Comparison of ENCODE assay signal across 1 cellular context in the genomic region with DNA sequence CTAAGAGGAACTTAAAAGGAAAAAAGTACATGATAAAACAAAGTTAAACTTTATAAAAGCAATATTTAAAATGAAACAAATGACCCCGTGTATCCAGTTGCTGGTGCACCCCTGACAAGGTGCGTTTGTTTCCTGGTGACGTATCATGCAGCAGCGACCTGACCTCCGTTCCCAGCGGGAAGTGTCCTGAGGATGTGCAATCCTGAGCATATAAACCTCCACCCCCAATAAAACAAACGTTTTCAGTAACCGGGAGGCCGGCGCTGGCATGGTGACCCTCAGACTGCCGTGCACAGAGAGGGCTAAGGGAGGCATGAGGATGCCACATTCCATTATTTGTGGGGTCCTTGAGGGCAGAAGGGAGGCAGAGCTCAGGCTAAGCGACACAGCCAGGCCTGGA.
TF ChIP-seq lines count a peak whose summit lies in the region.

No MANE protein-coding gene starts in this region.

TF ChIP-seq in HepG2, 621 proteins besides CTCF, POLR2A, EP300 and RAD21 (continued from another document):
- TF ChIP-seq ZNF646 (CRISPR knock-in tag; IDR thresholded peaks at IDR 0.05), result no peak
- TF ChIP-seq FOXO1 (CRISPR knock-in tag; IDR thresholded peaks at IDR 0.05), result 0 out of 2 replicates have a peak, but pooled peaks have one; percentile 43
- TF ChIP-seq RARA (CRISPR knock-in tag; IDR thresholded peaks at IDR 0.05), result peak; percentile 65
- peak; percentile 54 for TF ChIP-seq HNF4A (CRISPR knock-in tag; IDR thresholded peaks at IDR 0.05)
- TF ChIP-seq PHB2 (IDR thresholded peaks at IDR 0.05; ENCODE audit: partially characterized antibody), result no peak
- 0 out of 2 replicates have a peak, but pooled peaks have one; percentile 38 for TF ChIP-seq PHF21A (CRISPR knock-in tag; IDR thresholded peaks at IDR 0.05)
- no peak for TF ChIP-seq CBX1 (IDR thresholded peaks at IDR 0.05; ENCODE audit: low read depth)
- TF ChIP-seq, protein P1, sequence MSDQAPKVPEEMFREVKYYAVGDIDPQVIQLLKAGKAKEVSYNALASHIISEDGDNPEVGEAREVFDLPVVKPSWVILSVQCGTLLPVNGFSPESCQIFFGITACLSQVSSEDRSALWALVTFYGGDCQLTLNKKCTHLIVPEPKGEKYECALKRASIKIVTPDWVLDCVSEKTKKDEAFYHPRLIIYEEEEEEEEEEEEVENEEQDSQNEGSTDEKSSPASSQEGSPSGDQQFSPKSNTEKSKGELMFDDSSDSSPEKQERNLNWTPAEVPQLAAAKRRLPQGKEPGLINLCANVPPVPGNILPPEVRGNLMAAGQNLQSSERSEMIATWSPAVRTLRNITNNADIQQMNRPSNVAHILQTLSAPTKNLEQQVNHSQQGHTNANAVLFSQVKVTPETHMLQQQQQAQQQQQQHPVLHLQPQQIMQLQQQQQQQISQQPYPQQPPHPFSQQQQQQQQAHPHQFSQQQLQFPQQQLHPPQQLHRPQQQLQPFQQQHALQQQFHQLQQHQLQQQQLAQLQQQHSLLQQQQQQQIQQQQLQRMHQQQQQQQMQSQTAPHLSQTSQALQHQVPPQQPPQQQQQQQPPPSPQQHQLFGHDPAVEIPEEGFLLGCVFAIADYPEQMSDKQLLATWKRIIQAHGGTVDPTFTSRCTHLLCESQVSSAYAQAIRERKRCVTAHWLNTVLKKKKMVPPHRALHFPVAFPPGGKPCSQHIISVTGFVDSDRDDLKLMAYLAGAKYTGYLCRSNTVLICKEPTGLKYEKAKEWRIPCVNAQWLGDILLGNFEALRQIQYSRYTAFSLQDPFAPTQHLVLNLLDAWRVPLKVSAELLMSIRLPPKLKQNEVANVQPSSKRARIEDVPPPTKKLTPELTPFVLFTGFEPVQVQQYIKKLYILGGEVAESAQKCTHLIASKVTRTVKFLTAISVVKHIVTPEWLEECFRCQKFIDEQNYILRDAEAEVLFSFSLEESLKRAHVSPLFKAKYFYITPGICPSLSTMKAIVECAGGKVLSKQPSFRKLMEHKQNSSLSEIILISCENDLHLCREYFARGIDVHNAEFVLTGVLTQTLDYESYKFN (CRISPR knock-in tag; conservative IDR thresholded peaks at IDR 0.05), result peak; percentile 60
- TF ChIP-seq, protein P2, sequence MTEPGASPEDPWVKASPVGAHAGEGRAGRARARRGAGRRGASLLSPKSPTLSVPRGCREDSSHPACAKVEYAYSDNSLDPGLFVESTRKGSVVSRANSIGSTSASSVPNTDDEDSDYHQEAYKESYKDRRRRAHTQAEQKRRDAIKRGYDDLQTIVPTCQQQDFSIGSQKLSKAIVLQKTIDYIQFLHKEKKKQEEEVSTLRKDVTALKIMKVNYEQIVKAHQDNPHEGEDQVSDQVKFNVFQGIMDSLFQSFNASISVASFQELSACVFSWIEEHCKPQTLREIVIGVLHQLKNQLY (CRISPR knock-in tag; IDR thresholded peaks at IDR 0.05), result peak; percentile 44; the same call in 1 of the 2 replicates
- 0 out of 2 replicates have a peak, but pooled peaks have one; percentile 21 for TF ChIP-seq KAT8 (CRISPR knock-in tag; IDR thresholded peaks at IDR 0.05)
- peak; percentile 36 for TF ChIP-seq RXRB (CRISPR knock-in tag; IDR thresholded peaks at IDR 0.05; ENCODE audit: borderline replicate concordance)
- 0 out of 2 replicates have a peak, but pooled peaks have one; percentile 30 for TF ChIP-seq ZNF746 (CRISPR knock-in tag; IDR thresholded peaks at IDR 0.05)
- peak; percentile 54; the same call in 1 of the 2 replicates for TF ChIP-seq RXRA (CRISPR knock-in tag; IDR thresholded peaks at IDR 0.05)
- TF ChIP-seq, protein P3, sequence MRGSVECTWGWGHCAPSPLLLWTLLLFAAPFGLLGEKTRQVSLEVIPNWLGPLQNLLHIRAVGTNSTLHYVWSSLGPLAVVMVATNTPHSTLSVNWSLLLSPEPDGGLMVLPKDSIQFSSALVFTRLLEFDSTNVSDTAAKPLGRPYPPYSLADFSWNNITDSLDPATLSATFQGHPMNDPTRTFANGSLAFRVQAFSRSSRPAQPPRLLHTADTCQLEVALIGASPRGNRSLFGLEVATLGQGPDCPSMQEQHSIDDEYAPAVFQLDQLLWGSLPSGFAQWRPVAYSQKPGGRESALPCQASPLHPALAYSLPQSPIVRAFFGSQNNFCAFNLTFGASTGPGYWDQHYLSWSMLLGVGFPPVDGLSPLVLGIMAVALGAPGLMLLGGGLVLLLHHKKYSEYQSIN (CRISPR knock-in tag; IDR thresholded peaks at IDR 0.05; ENCODE audit: borderline replicate concordance), result no peak
